Comparison of ENCODE assay signal across 12 cellular contexts in genomic region chr1:231192620-231193163, GRCh38. TPM values are rescaled to one million over a fixed set of nuclear protein-coding genes. Genes with fewer than 3 reads are reported as not detected.
DNase-seq lines count a peak whose midpoint lies in the region; ATAC-seq, FAIRE-seq and TF ChIP-seq lines count a peak whose summit lies in the region.
"Had no signal": no experiment of that assay in that cellular context is flagged by ENCODE, and none has a peak within 500 bp of the region (broad histone marks: within the 10 kb centered on the region; RNA-seq: fewer than 3 reads in every experiment).

No MANE protein-coding gene starts in this region.

- H3K79me2 ChIP-seq in mammary epithelial cell (ENCODE audit: insufficient read depth, low read length), result no peaks in the 10 kb centered on the region

- no peak overlapping the region for H3K9ac ChIP-seq in mammary epithelial cell (ENCODE audit: insufficient read depth, low read length)

- no peaks in the 10 kb centered on the region for H4K20me1 ChIP-seq in mammary epithelial cell (ENCODE audit: insufficient read depth, low read length)

- no peaks in the 10 kb centered on the region for H3K9me3 ChIP-seq in mammary epithelial cell (replicated peaks; ENCODE audit: insufficient read depth, low read length)
- H3K9me3 ChIP-seq in lower lobe of right lung, result no peaks in the 10 kb centered on the region

- TF ChIP-seq CTCF in MCF 10A (IDR thresholded peaks at IDR 0.05; ENCODE audit: unreplicated experiment), result no peak
- TF ChIP-seq CTCF in mammary epithelial cell (conservative IDR thresholded peaks at IDR 0.05 in 1 of 2, IDR thresholded peaks at IDR 0.05 in 1 of 2; ENCODE audit: extremely low read depth in 1 of 2, insufficient read depth in 1 of 2, low read depth in 1 of 2, low read length in 2 of 2), result no peak
- TF ChIP-seq CTCF in lower lobe of right lung (IDR thresholded peaks at IDR 0.05), result no peak
- TF ChIP-seq CTCF in foreskin keratinocyte (conservative IDR thresholded peaks at IDR 0.05), result no peak

- H3K27me3 ChIP-seq in mammary epithelial cell (ENCODE audit: insufficient read depth, low read length), result peaks cover 3% of the 10 kb centered on the region
- H3K27me3 ChIP-seq in lower lobe of right lung (ENCODE audit: low read depth), result no peaks in the 10 kb centered on the region
- H3K27me3 ChIP-seq in foreskin keratinocyte, result peaks cover 6% of the 10 kb centered on the region

- H3K4me3 Mint-ChIP-seq in MCF 10A (ENCODE audit: unreplicated experiment), result no peak overlapping the region
- H3K4me3 Mint-ChIP-seq: nephron had no signal

- no peaks in the 10 kb centered on the region for H3K36me3 ChIP-seq in mammary epithelial cell (ENCODE audit: insufficient read depth, low read length)
- H3K36me3 ChIP-seq in lower lobe of right lung, result no peaks in the 10 kb centered on the region
- H3K36me3 ChIP-seq: esophagus muscularis mucosa had no signal

- H3K27ac ChIP-seq in mammary epithelial cell (ENCODE audit: insufficient read depth, low read depth, low read length) (no peak overlapping the region), lower lobe of right lung (no peak overlapping the region), foreskin keratinocyte (no peak overlapping the region)
- H3K27ac ChIP-seq: esophagus muscularis mucosa had no signal

- WGBS in mammary epithelial cell (ENCODE audit: low coverage, missing lambda C conversion rate), result 49% methylated on average over 12 of the region's 12 CpGs

- H3K36me3 Mint-ChIP-seq in MCF 10A (ENCODE audit: insufficient read depth, unreplicated experiment), result no peaks in the 10 kb centered on the region

- FAIRE-seq in GM19239 (lab: Jason Lieb, UNC), result no peak

- POLR2A ChIA-PET in MCF 10A (lab: Yijun Ruan, JAX), result interaction anchor here (0.5 to 0.6 kb wide), 2 partner anchors 23 to 1951 kb away, joined by 3 read pairs; no protein-coding TSS in a partner anchor

- dilution Hi-C loops in mammary epithelial cell (cut with HindIII; ENCODE audit: low sequenced_read_pairs), result no loop called here

- H3K27ac Mint-ChIP-seq in MCF 10A (ENCODE audit: low read depth, unreplicated experiment), result no peak overlapping the region
- H3K27ac Mint-ChIP-seq: nephron had no signal

- CTCF ChIA-PET in MCF 10A (lab: Yijun Ruan, JAX), result interaction anchor here (0.7 kb wide), 2 partner anchors 10 to 39 kb away, joined by 3 read pairs; no protein-coding TSS in a partner anchor
- CTCF ChIA-PET in mammary epithelial cell (lab: Charles Lee; ENCODE audit: low non-redundant PET), result no interaction called here

- H3K27me3 Mint-ChIP-seq in MCF 10A (ENCODE audit: insufficient read depth, unreplicated experiment), result peaks cover 17% of the 10 kb centered on the region

- H3K9me3 Mint-ChIP-seq in MCF 10A (ENCODE audit: unreplicated experiment), result no peaks in the 10 kb centered on the region

- ATAC-seq in lower lobe of right lung (peak; percentile 79 to 84), GM19397 (IDR thresholded peaks at IDR 0.05; ENCODE audit: unreplicated experiment) (no peak), foreskin keratinocyte (no peak)

- no TSS peak for BruUV-seq in MCF 10A (replicated peaks; lab: Mats Ljungman, UMichigan)
- BruUV-seq in mammary epithelial cell (replicated peaks; lab: Mats Ljungman, UMichigan), result no TSS peak

- no peak overlapping the region for H3K4me2 ChIP-seq in mammary epithelial cell (ENCODE audit: insufficient read depth, low read depth, low read length)

- H3K4me1 ChIP-seq in mammary epithelial cell (ENCODE audit: insufficient read depth, low read length), result no peaks in the 10 kb centered on the region
- peaks cover 9% of the 10 kb centered on the region for H3K4me1 ChIP-seq in lower lobe of right lung
- H3K4me1 ChIP-seq in foreskin keratinocyte, result no peaks in the 10 kb centered on the region

- H2AFZ ChIP-seq in mammary epithelial cell (ENCODE audit: low read depth, low read length), result no peak overlapping the region

- in situ Hi-C loops in mammary epithelial cell (cut with MboI; ENCODE audit: low sequenced_read_pairs in 2 of 2), result no loop called here

- DNase-seq in MCF 10A (ENCODE audit: unreplicated experiment) (peak; percentile 73), mammary epithelial cell (no peak), cerebellum (ENCODE audit: low spot score) (peak; percentile 87), lower lobe of right lung (peak; percentile 67), GM19239 (ENCODE audit: insufficient read length, low spot score) (no peak), foreskin keratinocyte (no peak)
- no peak for DNase-seq in activated naive CD4-positive, alpha-beta T cell treated with Interleukin-2 at 50 U/mL for 16 hours
- DNase-seq: activated T-cell treated with anti-CD3 and anti-CD28 coated beads, Interleukin-2, amount 50 U/mL, for 48 hours; SW 1271 had no signal

- H3K4me1 Mint-ChIP-seq in MCF 10A (ENCODE audit: insufficient read depth, unreplicated experiment), result no peaks in the 10 kb centered on the region

- H3K4me3 ChIP-seq in mammary epithelial cell (replicated peaks in 1 of 3; ENCODE audit: insufficient read depth in 1 of 3, low read depth in 2 of 3, low read length in 3 of 3) (no peak overlapping the region), lower lobe of right lung (no peak overlapping the region)
- H3K4me3 ChIP-seq: esophagus muscularis mucosa had no signal

- intact Hi-C loops in MCF 10A (cut with micrococcal nuclease) (no loop called here), mammary epithelial cell (cut with micrococcal nuclease) (no loop called here), lower lobe of right lung (cut with DNase I) (no loop called here)

RNA-seq across cellular contexts. Expression of gene TRIM67, which starts 30.8 kb away (rescaled TPM):
- total RNA-seq in MCF 10A (2022) (not detected in 2 replicates), mammary epithelial cell (not detected), cerebellum (29.4 TPM), lower lobe of right lung (not detected), foreskin keratinocyte (not detected in 2 replicates)
- polyA plus RNA-seq in mammary epithelial cell (not detected), foreskin keratinocyte (not detected in 2 replicates)
- not detected for polyA minus RNA-seq in mammary epithelial cell

RNA-seq across cellular contexts. Expression of gene GNPAT, which starts 48.3 kb away (rescaled TPM):
- total RNA-seq in MCF 10A (2022) (60.9 and 64.4 TPM in 2 replicates), mammary epithelial cell (10 to 100 TPM; 29.5 to 52.2 TPM), cerebellum (43.5 TPM), lower lobe of right lung (36.7 TPM), foreskin keratinocyte (38.9 and 41.3 TPM in 2 replicates)
- polyA plus RNA-seq in mammary epithelial cell (23.0 TPM), foreskin keratinocyte (23.7 and 26.6 TPM in 2 replicates)
- 58.7 TPM for polyA minus RNA-seq in mammary epithelial cell

Comparison
In these comparisons a context has a peak if more than half of its experiments do, and no peak if none do; other contexts are left out.
1. DNase-seq: peak in MCF 10A (single experiment), cerebellum (single experiment) and lower lobe of right lung (single experiment); none in mammary epithelial cell (single experiment), activated naive CD4-positive, alpha-beta T cell treated with Interleukin-2 at 50 U/mL for 16 hours (single experiment), GM19239 (single experiment) and foreskin keratinocyte (0 of 2).
2. ATAC-seq: peak in lower lobe of right lung (2 of 2); none in GM19397 (single experiment) and foreskin keratinocyte (single experiment).
3. RNA of gene TRIM67, which starts 30.8 kb away (total RNA-seq): 29.4 TPM in cerebellum (single experiment); not detected in MCF 10A, not detected in mammary epithelial cell, not detected in lower lobe of right lung (single experiment) and not detected in foreskin keratinocyte; every median in the first group is over 10 times any median in the second.